ENCODE assay signal across 11 cellular contexts in genomic region chr3:33111581-33111980, GRCh38. TPM values are rescaled to one million over a fixed set of nuclear protein-coding genes. Genes with fewer than 3 reads are reported as not detected.
DNase-seq lines count a peak whose midpoint lies in the region; ATAC-seq lines count a peak whose summit lies in the region.
"Had no signal": no experiment of that assay in that cellular context is flagged by ENCODE, and none has a peak within 500 bp of the region (broad histone marks: within the 10 kb centered on the region; RNA-seq: fewer than 3 reads in every experiment).

No MANE protein-coding gene starts in this region.

- H3K36me3 Mint-ChIP-seq in T-helper 17 cell (ENCODE audit: low read depth): no peaks in the 10 kb centered on the region

- no peaks in the 10 kb centered on the region for H3K27me3 Mint-ChIP-seq in T-helper 17 cell

- H3K27ac Mint-ChIP-seq in T-helper 17 cell: peak overlapping the region; percentile 70

- ATAC-seq in GM18498 (IDR thresholded peaks at IDR 0.05; ENCODE audit: unreplicated experiment): peak; percentile 28
- ATAC-seq in GM19438 (IDR thresholded peaks at IDR 0.05; ENCODE audit: low read depth, unreplicated experiment): peak; percentile 15
- peak; percentile 48 for ATAC-seq in HG02938 (IDR thresholded peaks at IDR 0.05; ENCODE audit: unreplicated experiment)
- ATAC-seq in T-helper 17 cell: no peak
- ATAC-seq: body of pancreas had no signal

- no peaks in the 10 kb centered on the region for H3K9me3 ChIP-seq in T-helper 17 cell (ENCODE audit: control insufficient read depth, low read length, poor library complexity, severe bottlenecking)
- H3K9me3 ChIP-seq: body of pancreas had no signal

- DNase-seq in T-helper 17 cell: no peak
- DNase-seq in NCI-H774 (lab: John Stamatoyannopoulos, UW): no peak
- DNase-seq in mesenteric fat pad (ENCODE audit: low spot score): no peak
- no peak for DNase-seq in stimulated activated CD4-positive, alpha-beta T cell treated with anti-CD3 and anti-CD28 coated beads, Interleukin-4, amount 100 ng/mL, for 1 hour
- DNase-seq in NCI-H128 (lab: John Stamatoyannopoulos, UW; ENCODE audit: unreplicated experiment): no peak
- DNase-seq: activated CD8-positive, alpha-beta memory T cell treated with anti-CD3 and anti-CD28 coated beads, Interleukin-2, amount 50 U/mL, for 4 hours; body of pancreas; stimulated activated naive CD4-positive, alpha-beta T cell had no signal

- peaks cover 6% of the 10 kb centered on the region for H3K4me1 Mint-ChIP-seq in T-helper 17 cell

- peak overlapping the region; percentile 66 for H3K4me3 Mint-ChIP-seq in T-helper 17 cell

RNA-seq across cellular contexts. Expression of gene CRTAP, which starts 2.2 kb away (rescaled TPM):
- total RNA-seq in T-helper 17 cell (10 to 100 TPM; 57.3 to 62.8 TPM), mesenteric fat pad (371 TPM)

RNA-seq across cellular contexts. Expression of gene GLB1, which starts 14.6 kb away (rescaled TPM):
- total RNA-seq in T-helper 17 cell (10 to 100 TPM; 29.8 to 37.3 TPM), mesenteric fat pad (56.5 TPM)

RNA-seq across cellular contexts. Expression of gene TMPPE, which starts 14.6 kb away (rescaled TPM):
- 10 to 100 TPM; 13.6 to 15.0 TPM for total RNA-seq in T-helper 17 cell
- total RNA-seq in mesenteric fat pad: 9.9 TPM
